In genomic region chr1:46484783-46485490, GRCh38 we compare ENCODE assay signal across 25 cellular contexts. TPM values are rescaled to one million over a fixed set of nuclear protein-coding genes. Genes with fewer than 3 reads are reported as not detected.
"Had no signal": no experiment of that assay in that cellular context is flagged by ENCODE, and none has a peak within 500 bp of the region (broad histone marks: within the 10 kb centered on the region; RNA-seq: fewer than 3 reads in every experiment).

No MANE protein-coding gene starts in this region.

- H2AFZ ChIP-seq: parathyroid adenoma had no signal

- DNase-seq: activated CD4-positive, alpha-beta T cell treated with anti-CD3 and anti-CD28 coated beads for 1 hour; activated CD4-positive, alpha-beta T cell treated with anti-CD3 and anti-CD28 coated beads, Interleukin-2, amount 50 U/mL, for 1 hour; activated CD8-positive, alpha-beta T cell treated with anti-CD3 and anti-CD28 coated beads, Interleukin-2, amount 10 ng/mL, durations not matched to agents 7 days and 5 days; activated gamma-delta T cell; activated naive CD4-positive, alpha-beta T cell treated with anti-CD3 and anti-CD28 coated beads, Interleukin-2, amount 50 U/mL, for 16 hours; activated naive CD8-positive, alpha-beta T cell treated with anti-CD3 and anti-CD28 coated beads, Interleukin-2, amount 50 U/mL, for 24 hours; body of pancreas; effector CD4-positive, alpha-beta T cell; erythroblast; foreskin fibroblast; left ventricle myocardium superior; mammary epithelial cell; small intestine; stimulated activated CD4-positive, alpha-beta T cell treated with anti-CD3 and anti-CD28 coated beads, Interleukin-15, amount 100 ng/mL, for 24 hours; transverse colon had no signal

- ATAC-seq: activated CD8-positive, alpha-beta T cell treated with anti-CD3 and anti-CD28 coated beads, Interleukin-2, amount 10 ng/mL, durations not matched to agents 7 days and 5 days; activated naive CD8-positive, alpha-beta T cell treated with anti-CD3 and anti-CD28 coated beads, Interleukin-2, amount 50 U/mL, for 24 hours; body of pancreas; left ventricle myocardium superior; natural killer cell treated with Interleukin-12 subunit alpha and Interleukin-12 subunit beta and Interleukin-15 and Interleukin-18, amount 100 ng/mL, for 72 hours; sciatic nerve had no signal

- H3K36me3 Mint-ChIP-seq: natural killer cell treated with Interleukin-12 subunit alpha and Interleukin-12 subunit beta and Interleukin-15 and Interleukin-18, amount 100 ng/mL, for 72 hours; stimulated activated memory B cell treated with anti-CD40 and anti-IgM and Interleukin-4, amounts not matched to agents 10 μg/mL and 1 μg/mL and 100 μg/mL, for 72 hours had no signal

- H3K9me3 ChIP-seq: body of pancreas, transverse colon had no signal

- H3K79me2 ChIP-seq: parathyroid adenoma had no signal

- H3K36me3 ChIP-seq: cardiac muscle cell, transverse colon had no signal

- H3K27ac Mint-ChIP-seq: activated CD8-positive, alpha-beta T cell treated with anti-CD3 and anti-CD28 coated beads, Interleukin-2, amount 10 ng/mL, durations not matched to agents 7 days and 5 days; activated naive CD8-positive, alpha-beta T cell treated with anti-CD3 and anti-CD28 coated beads, Interleukin-2, amount 50 U/mL, for 24 hours; activated T-helper 1 cell treated with anti-CD3 and anti-CD28 coated beads, Interleukin-12 subunit alpha, Interleukin-12 subunit beta, Interleukin-2, Interleukin-4 antibody, amounts not matched to agents 30 ng/mL and 10 ng/mL and 1 ng/mL, durations not matched to agents 14 hours and 24 hours and 36 hours; natural killer cell treated with Interleukin-12 subunit alpha and Interleukin-12 subunit beta and Interleukin-15 and Interleukin-18, amount 100 ng/mL, for 72 hours; stimulated activated memory B cell treated with anti-CD40 and anti-IgM and Interleukin-4, amounts not matched to agents 10 μg/mL and 1 μg/mL and 100 μg/mL, for 72 hours had no signal

- H3K4me3 ChIP-seq: body of pancreas, cardiac muscle cell, transverse colon had no signal

- H3K4me1 ChIP-seq: parathyroid adenoma had no signal

- H3K4me3 Mint-ChIP-seq: activated CD8-positive, alpha-beta T cell treated with anti-CD3 and anti-CD28 coated beads, Interleukin-2, amount 10 ng/mL, durations not matched to agents 7 days and 5 days; activated naive CD8-positive, alpha-beta T cell treated with anti-CD3 and anti-CD28 coated beads, Interleukin-2, amount 50 U/mL, for 24 hours; activated T-helper 1 cell treated with anti-CD3 and anti-CD28 coated beads, Interleukin-12 subunit alpha, Interleukin-12 subunit beta, Interleukin-2, Interleukin-4 antibody, amounts not matched to agents 30 ng/mL and 10 ng/mL and 1 ng/mL, durations not matched to agents 14 hours and 24 hours and 36 hours; natural killer cell treated with Interleukin-12 subunit alpha and Interleukin-12 subunit beta and Interleukin-15 and Interleukin-18, amount 100 ng/mL, for 72 hours; stimulated activated memory B cell treated with anti-CD40 and anti-IgM and Interleukin-4, amounts not matched to agents 10 μg/mL and 1 μg/mL and 100 μg/mL, for 72 hours had no signal

- H3K27ac ChIP-seq: body of pancreas, cardiac muscle cell, parathyroid adenoma, transverse colon, VCaP had no signal

- H3K9ac ChIP-seq: parathyroid adenoma had no signal

- H3K9me3 Mint-ChIP-seq: activated naive CD8-positive, alpha-beta T cell treated with anti-CD3 and anti-CD28 coated beads, Interleukin-2, amount 50 U/mL, for 24 hours; activated T-helper 1 cell treated with anti-CD3 and anti-CD28 coated beads, Interleukin-12 subunit alpha, Interleukin-12 subunit beta, Interleukin-2, Interleukin-4 antibody, amounts not matched to agents 30 ng/mL and 10 ng/mL and 1 ng/mL, durations not matched to agents 14 hours and 24 hours and 36 hours; natural killer cell treated with Interleukin-12 subunit alpha and Interleukin-12 subunit beta and Interleukin-15 and Interleukin-18, amount 100 ng/mL, for 72 hours; stimulated activated memory B cell treated with anti-CD40 and anti-IgM and Interleukin-4, amounts not matched to agents 10 μg/mL and 1 μg/mL and 100 μg/mL, for 72 hours had no signal

RNA-seq across cellular contexts. Expression of gene DMBX1, which starts 4.7 kb away (rescaled TPM):
- total RNA-seq: activated T-helper 1 cell treated with anti-CD3 and anti-CD28 coated beads, Interleukin-12 subunit alpha, Interleukin-12 subunit beta, Interleukin-2, Interleukin-4 antibody, amounts not matched to agents 30 ng/mL and 10 ng/mL and 1 ng/mL, durations not matched to agents 14 hours and 24 hours and 36 hours; body of pancreas; cardiac muscle cell; fibroblast of lung; glomerular endothelial cell; left ventricle myocardium superior; mammary epithelial cell; temporal lobe; transverse colon had no signal
- polyA plus RNA-seq: cardiac muscle cell, fibroblast of lung, mammary epithelial cell had no signal
